Comparison of ENCODE assay signal across 14 cellular contexts in genomic region chr9:105401651-105402050, GRCh38. TPM values are rescaled to one million over a fixed set of nuclear protein-coding genes. Genes with fewer than 3 reads are reported as not detected.
DNase-seq lines count a peak whose midpoint lies in the region; ATAC-seq and TF ChIP-seq lines count a peak whose summit lies in the region.
"Had no signal": no experiment of that assay in that cellular context is flagged by ENCODE, and none has a peak within 500 bp of the region (broad histone marks: within the 10 kb centered on the region; RNA-seq: fewer than 3 reads in every experiment).

No MANE protein-coding gene starts in this region.

- TF ChIP-seq CTCF in fibroblast of pulmonary artery (IDR thresholded peaks at IDR 0.05; ENCODE audit: low read length, missing control alignments) (peak; percentile 33), retinal pigment epithelial cell (conservative IDR thresholded peaks at IDR 0.05; ENCODE audit: low read depth, low read length) (peak; percentile 34)

- DNase-seq in NCI-H748 (lab: John Stamatoyannopoulos, UW; ENCODE audit: unreplicated experiment) (peak; percentile 11), NCI-H748 treated with DMSO at 0.1 percent for 48 hours (lab: John Stamatoyannopoulos, UW) (no peak), RPMI7951 (ENCODE audit: low read depth) (peak; percentile 11), fibroblast of pulmonary artery (ENCODE audit: low read depth) (peak; percentile 71), retinal pigment epithelial cell (ENCODE audit: low read depth) (no peak)
- DNase-seq in activated CD4-positive, CD25-positive, alpha-beta regulatory T cell (lab: John Stamatoyannopoulos, UW): no peak
- DNase-seq: ACHN; activated naive CD8-positive, alpha-beta T cell treated with anti-CD3 and anti-CD28 coated beads for 36 hours; effector CD4-positive, alpha-beta T cell; naive B cell; NCI-H446 treated with DMSO at 0.1 percent for 48 hours; T-helper 1 cell had no signal

- ATAC-seq in HG03457 (IDR thresholded peaks at IDR 0.05; ENCODE audit: unreplicated experiment) (no peak), HG03097 (IDR thresholded peaks at IDR 0.05; ENCODE audit: low FRiP score, unreplicated experiment) (no peak)

- H3K4me3 ChIP-seq in fibroblast of pulmonary artery (replicated peaks; ENCODE audit: low read depth, low read length): no peak overlapping the region
- no peak overlapping the region for H3K4me3 ChIP-seq in retinal pigment epithelial cell (ENCODE audit: low read length)

RNA-seq across cellular contexts. Expression of gene FSD1L, which starts 46.2 kb away (rescaled TPM):
- 6.0 and 7.2 TPM in 2 replicates for total RNA-seq in RPMI7951 (2014; rRNA removed; shearing (Covaris generic))

Comparison
In these comparisons a context has a peak if more than half of its experiments do, and no peak if none do; other contexts are left out.
1. DNase-seq: peak in NCI-H748 (single experiment), RPMI7951 (single experiment) and fibroblast of pulmonary artery (single experiment); none in NCI-H748 treated with DMSO at 0.1 percent for 48 hours (single experiment), retinal pigment epithelial cell (single experiment) and activated CD4-positive, CD25-positive, alpha-beta regulatory T cell (0 of 4).